In genomic region chr7:69728299-69728698, GRCh38 we compare ENCODE assay signal across 16 cellular contexts.
"Had no signal": no experiment of that assay in that cellular context is flagged by ENCODE, and none has a peak within 500 bp of the region (broad histone marks: within the 10 kb centered on the region; RNA-seq: fewer than 3 reads in every experiment).

No MANE protein-coding gene starts in this region.

- ATAC-seq: esophagus mucosa; foreskin keratinocyte; left lobe of liver; stimulated activated effector memory CD8-positive, alpha-beta T cell treated with anti-CD3 and anti-CD28 coated beads, Interleukin-12 subunit alpha, Interleukin-12 subunit beta, amount 100 ng/mL, for 72 hours; T-helper 17 cell; WTC11 had no signal

- H3K4me1 Mint-ChIP-seq: stimulated activated effector memory CD8-positive, alpha-beta T cell treated with anti-CD3 and anti-CD28 coated beads, Interleukin-12 subunit alpha, Interleukin-12 subunit beta, amount 100 ng/mL, for 72 hours; T-helper 17 cell had no signal

- H3K4me3 Mint-ChIP-seq: activated naive CD4-positive, alpha-beta T cell treated with anti-CD3 and anti-CD28 coated beads for 36 hours; nephron progenitor cell; stimulated activated effector memory CD8-positive, alpha-beta T cell treated with anti-CD3 and anti-CD28 coated beads, Interleukin-12 subunit alpha, Interleukin-12 subunit beta, amount 100 ng/mL, for 72 hours; T-helper 17 cell; WTC11 had no signal

- H3K27ac ChIP-seq: adrenal gland, brain microvascular endothelial cell, foreskin keratinocyte, ovary had no signal

- FAIRE-seq: endometrium, islet of Langerhans had no signal

- H3K9me3 ChIP-seq: adrenal gland, ovary had no signal

- H3K27ac Mint-ChIP-seq: activated naive CD4-positive, alpha-beta T cell treated with anti-CD3 and anti-CD28 coated beads for 36 hours; nephron progenitor cell; stimulated activated effector memory CD8-positive, alpha-beta T cell treated with anti-CD3 and anti-CD28 coated beads, Interleukin-12 subunit alpha, Interleukin-12 subunit beta, amount 100 ng/mL, for 72 hours; T-helper 17 cell; WTC11 had no signal

- H3K36me3 Mint-ChIP-seq: stimulated activated effector memory CD8-positive, alpha-beta T cell treated with anti-CD3 and anti-CD28 coated beads, Interleukin-12 subunit alpha, Interleukin-12 subunit beta, amount 100 ng/mL, for 72 hours; WTC11 had no signal

- H3K9me3 Mint-ChIP-seq: stimulated activated effector memory CD8-positive, alpha-beta T cell treated with anti-CD3 and anti-CD28 coated beads, Interleukin-12 subunit alpha, Interleukin-12 subunit beta, amount 100 ng/mL, for 72 hours had no signal

- DNase-seq: activated CD4-positive, alpha-beta T cell treated with anti-CD3 and anti-CD28 coated beads for 48 hours; activated CD8-positive, alpha-beta memory T cell treated with anti-CD3 and anti-CD28 coated beads for 24 hours; activated naive CD4-positive, alpha-beta T cell treated with anti-CD3 and anti-CD28 coated beads for 36 hours; adrenal gland; brain microvascular endothelial cell; dorsolateral prefrontal cortex; foreskin keratinocyte; nephron progenitor cell; ovary; T-helper 17 cell had no signal

- H3K36me3 ChIP-seq: adrenal gland, brain microvascular endothelial cell, ovary had no signal

- H3K4me3 ChIP-seq: adrenal gland, dorsolateral prefrontal cortex, ovary had no signal

- H3K27me3 ChIP-seq: adrenal gland, brain microvascular endothelial cell, dorsolateral prefrontal cortex, foreskin keratinocyte, ovary had no signal
